ENCODE assay signal across 14 cellular contexts in genomic region chr14:49920260-49920659, GRCh38.
"Had no signal": no experiment of that assay in that cellular context is flagged by ENCODE, and none has a peak within 500 bp of the region (broad histone marks: within the 10 kb centered on the region; RNA-seq: fewer than 3 reads in every experiment).

No MANE protein-coding gene starts in this region.

- H3K36me3 Mint-ChIP-seq: activated naive CD8-positive, alpha-beta T cell; natural killer cell treated with Interleukin-12 subunit alpha and Interleukin-12 subunit beta and Interleukin-15 and Interleukin-18, amount 100 ng/mL, for 72 hours had no signal

- H3K27ac Mint-ChIP-seq: activated naive CD8-positive, alpha-beta T cell; activated T-helper 1 cell treated with anti-CD3 and anti-CD28 coated beads, Interleukin-12 subunit alpha, Interleukin-12 subunit beta, Interleukin-2, Interleukin-4 antibody, amounts not matched to agents 30 ng/mL and 10 ng/mL and 1 ng/mL, durations not matched to agents 14 hours and 24 hours and 36 hours; natural killer cell treated with Interleukin-12 subunit alpha and Interleukin-12 subunit beta and Interleukin-15 and Interleukin-18, amount 100 ng/mL, for 72 hours had no signal

- DNase-seq: dermis blood vessel endothelial cell; effector memory CD8-positive, alpha-beta T cell; esophagus squamous epithelium; mesendoderm; stimulated activated naive CD4-positive, alpha-beta T cell treated with Interleukin-2 at 50 U/mL for 16 hours; substantia nigra; T-helper 1 cell; T1000; tibial artery had no signal

- H3K36me3 ChIP-seq: esophagus squamous epithelium, neutrophil, tibial artery had no signal

- ATAC-seq: activated CD4-positive, CD25-positive, alpha-beta regulatory T cell treated with anti-CD3 and anti-CD28 coated beads, Interleukin-2, amount 50 U/mL, for 24 hours; natural killer cell treated with Interleukin-12 subunit alpha and Interleukin-12 subunit beta and Interleukin-15 and Interleukin-18, amount 100 ng/mL, for 72 hours had no signal

- H3K9me3 ChIP-seq: esophagus squamous epithelium, neutrophil, tibial artery had no signal

- H3K4me3 ChIP-seq: esophagus squamous epithelium, tibial artery had no signal

- H3K27me3 Mint-ChIP-seq: activated naive CD8-positive, alpha-beta T cell; effector memory CD8-positive, alpha-beta T cell; natural killer cell treated with Interleukin-12 subunit alpha and Interleukin-12 subunit beta and Interleukin-15 and Interleukin-18, amount 100 ng/mL, for 72 hours had no signal

- H3K9me3 Mint-ChIP-seq: activated T-helper 1 cell treated with anti-CD3 and anti-CD28 coated beads, Interleukin-12 subunit alpha, Interleukin-12 subunit beta, Interleukin-2, Interleukin-4 antibody, amounts not matched to agents 30 ng/mL and 10 ng/mL and 1 ng/mL, durations not matched to agents 14 hours and 24 hours and 36 hours; effector memory CD8-positive, alpha-beta T cell; natural killer cell treated with Interleukin-12 subunit alpha and Interleukin-12 subunit beta and Interleukin-15 and Interleukin-18, amount 100 ng/mL, for 72 hours had no signal

- H3K27ac ChIP-seq: esophagus squamous epithelium, neutrophil, tibial artery had no signal

- H3K4me3 Mint-ChIP-seq: activated naive CD8-positive, alpha-beta T cell; activated T-helper 1 cell treated with anti-CD3 and anti-CD28 coated beads, Interleukin-12 subunit alpha, Interleukin-12 subunit beta, Interleukin-2, Interleukin-4 antibody, amounts not matched to agents 30 ng/mL and 10 ng/mL and 1 ng/mL, durations not matched to agents 14 hours and 24 hours and 36 hours; effector memory CD8-positive, alpha-beta T cell; natural killer cell treated with Interleukin-12 subunit alpha and Interleukin-12 subunit beta and Interleukin-15 and Interleukin-18, amount 100 ng/mL, for 72 hours had no signal
